In genomic region chr2:121152861-121153260, GRCh38 we compare ENCODE assay signal across 29 cellular contexts.
"Had no signal": no experiment of that assay in that cellular context is flagged by ENCODE, and none has a peak within 500 bp of the region (broad histone marks: within the 10 kb centered on the region; RNA-seq: fewer than 3 reads in every experiment).

No MANE protein-coding gene starts in this region.

- H3K36me3 ChIP-seq: ascending aorta, cardiac muscle cell, Peyer's patch, SJSA1 had no signal

- H3K4me1 ChIP-seq: ascending aorta had no signal

- H3K4me1 Mint-ChIP-seq: activated CD4-positive, alpha-beta T cell treated with anti-CD3 and anti-CD28 coated beads, Interleukin-2, amount 10 ng/mL, durations not matched to agents 24 days and 14 days; activated naive CD4-positive, alpha-beta T cell treated with anti-CD3 and anti-CD28 coated beads, Interleukin-2, amount 50 U/mL, for 24 hours; activated naive CD8-positive, alpha-beta T cell treated with anti-CD3 and anti-CD28 coated beads, Interleukin-2, amount 10 ng/mL, durations not matched to agents 7 days and 5 days had no signal

- H3K27ac Mint-ChIP-seq: activated CD4-positive, alpha-beta T cell treated with anti-CD3 and anti-CD28 coated beads, Interleukin-2, amount 10 ng/mL, durations not matched to agents 24 days and 14 days; activated CD8-positive, alpha-beta T cell treated with anti-CD3 and anti-CD28 coated beads, Interleukin-2, amount 10 ng/mL, durations not matched to agents 7 days and 5 days; activated naive CD4-positive, alpha-beta T cell treated with anti-CD3 and anti-CD28 coated beads, Interleukin-2, amount 50 U/mL, for 24 hours; activated naive CD8-positive, alpha-beta T cell treated with anti-CD3 and anti-CD28 coated beads, Interleukin-2, amount 10 ng/mL, durations not matched to agents 7 days and 5 days; activated T-cell treated with anti-CD3 and anti-CD28 coated beads, Interleukin-2, amount 50 U/mL, for 24 hours; activated T-helper 2 cell treated with anti-CD3 and anti-CD28 coated beads, Interferon-gamma antibody, Interleukin-2, Interleukin-4, amounts not matched to agents 10 μg/mL and 5 μg/mL and 100 μg/mL, durations not matched to agents 14 hours and 24 hours and 36 hours; T-helper 1 cell treated with Interleukin-12 subunit alpha and Interleukin-12 subunit beta and Interleukin-4 antibody, amounts not matched to agents 30 μg/mL and 1 μg/mL, for 36 hours; T-helper 2 cell treated with Interferon-gamma antibody and Interleukin-4, amounts not matched to agents 5 μg/mL and 100 μg/mL, for 36 hours had no signal

- H3K4me2 ChIP-seq: KMS-11, SK-N-SH had no signal

- H3K4me3 ChIP-seq: ascending aorta, cardiac muscle cell, Peyer's patch, SJSA1 had no signal

- H3K36me3 Mint-ChIP-seq: activated naive CD4-positive, alpha-beta T cell treated with anti-CD3 and anti-CD28 coated beads, Interleukin-2, amount 50 U/mL, for 24 hours; activated naive CD8-positive, alpha-beta T cell treated with anti-CD3 and anti-CD28 coated beads, Interleukin-2, amount 10 ng/mL, durations not matched to agents 7 days and 5 days had no signal

- H3K9ac ChIP-seq: KMS-11, SK-N-SH had no signal

- H3K27me3 ChIP-seq: ascending aorta, cardiac muscle cell, Peyer's patch, SJSA1 had no signal

- DNase-seq: activated CD4-positive, alpha-beta T cell treated with anti-CD3 and anti-CD28 coated beads, Interleukin-2, amount 10 ng/mL, durations not matched to agents 24 days and 14 days; activated CD4-positive, alpha-beta T cell treated with anti-CD3 and anti-CD28 coated beads, Interleukin-2, amount 50 U/mL, for 48 hours; activated CD8-positive, alpha-beta T cell treated with anti-CD3 and anti-CD28 coated beads, Interleukin-2, amount 10 ng/mL, durations not matched to agents 7 days and 5 days; activated gamma-delta T cell; activated naive CD4-positive, alpha-beta T cell treated with Interleukin-2 at 50 U/mL for 16 hours; activated naive CD8-positive, alpha-beta T cell treated with anti-CD3 and anti-CD28 coated beads, Interleukin-2, amount 10 ng/mL, durations not matched to agents 7 days and 5 days; activated T-cell treated with anti-CD3 and anti-CD28 coated beads, Interleukin-2, amount 50 U/mL, for 24 hours; amygdala; NCI-H1092 treated with DMSO at 0.1 percent for 48 hours; NCI-H1417; NCI-H1930; NCI-H345; NCI-H510A; NCI-H526; NCI-H748 treated with DMSO at 0.1 percent for 48 hours; NK-92 treated with Interleukin-12 subunit alpha and Interleukin-12 subunit beta, amount 100 ng/mL, for 24 hours; PC-3; Peyer's patch; RPMI8226; SHP77 treated with DMSO at 0.1 percent for 48 hours; SK-N-SH had no signal

- H3K27me3 Mint-ChIP-seq: activated naive CD4-positive, alpha-beta T cell treated with anti-CD3 and anti-CD28 coated beads, Interleukin-2, amount 50 U/mL, for 24 hours; activated T-cell treated with anti-CD3 and anti-CD28 coated beads, Interleukin-2, amount 50 U/mL, for 24 hours had no signal

- H3K9me3 ChIP-seq: SK-N-SH had no signal

- H3K4me3 Mint-ChIP-seq: activated CD4-positive, alpha-beta T cell treated with anti-CD3 and anti-CD28 coated beads, Interleukin-2, amount 10 ng/mL, durations not matched to agents 24 days and 14 days; activated CD8-positive, alpha-beta T cell treated with anti-CD3 and anti-CD28 coated beads, Interleukin-2, amount 10 ng/mL, durations not matched to agents 7 days and 5 days; activated naive CD4-positive, alpha-beta T cell treated with anti-CD3 and anti-CD28 coated beads, Interleukin-2, amount 50 U/mL, for 24 hours; activated naive CD8-positive, alpha-beta T cell treated with anti-CD3 and anti-CD28 coated beads, Interleukin-2, amount 10 ng/mL, durations not matched to agents 7 days and 5 days; activated T-cell treated with anti-CD3 and anti-CD28 coated beads, Interleukin-2, amount 50 U/mL, for 24 hours; T-helper 1 cell treated with Interleukin-12 subunit alpha and Interleukin-12 subunit beta and Interleukin-4 antibody, amounts not matched to agents 30 μg/mL and 1 μg/mL, for 36 hours; T-helper 2 cell treated with Interferon-gamma antibody and Interleukin-4, amounts not matched to agents 5 μg/mL and 100 μg/mL, for 36 hours had no signal

- H3K27ac ChIP-seq: ascending aorta, cardiac muscle cell, KMS-11 had no signal
